Comparison of ENCODE assay signal across 1 cellular context in the genomic region with DNA sequence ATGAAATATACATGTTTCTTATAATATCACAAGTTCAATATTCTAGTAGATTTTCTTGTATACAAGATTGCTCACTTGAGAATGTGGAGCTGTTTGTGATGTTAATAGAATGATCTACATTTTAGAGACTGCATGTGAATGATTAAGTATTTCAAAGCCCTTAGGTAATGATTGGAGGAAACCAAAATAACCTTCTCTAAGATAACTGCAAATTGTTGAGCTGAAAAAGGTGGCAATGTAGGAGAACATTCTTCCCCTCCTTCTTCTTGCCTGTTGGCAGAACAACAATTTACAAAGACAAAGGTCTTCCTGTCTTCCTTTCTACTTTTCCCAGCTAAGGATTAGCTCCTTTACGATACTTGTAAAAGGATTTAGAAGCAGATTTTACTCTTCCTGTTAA.
TF ChIP-seq lines count a peak whose summit lies in the region.

No MANE protein-coding gene starts in this region.

TF ChIP-seq in H1, 55 proteins besides CTCF, POLR2A, EP300 and RAD21:
- TF ChIP-seq, protein P1, sequence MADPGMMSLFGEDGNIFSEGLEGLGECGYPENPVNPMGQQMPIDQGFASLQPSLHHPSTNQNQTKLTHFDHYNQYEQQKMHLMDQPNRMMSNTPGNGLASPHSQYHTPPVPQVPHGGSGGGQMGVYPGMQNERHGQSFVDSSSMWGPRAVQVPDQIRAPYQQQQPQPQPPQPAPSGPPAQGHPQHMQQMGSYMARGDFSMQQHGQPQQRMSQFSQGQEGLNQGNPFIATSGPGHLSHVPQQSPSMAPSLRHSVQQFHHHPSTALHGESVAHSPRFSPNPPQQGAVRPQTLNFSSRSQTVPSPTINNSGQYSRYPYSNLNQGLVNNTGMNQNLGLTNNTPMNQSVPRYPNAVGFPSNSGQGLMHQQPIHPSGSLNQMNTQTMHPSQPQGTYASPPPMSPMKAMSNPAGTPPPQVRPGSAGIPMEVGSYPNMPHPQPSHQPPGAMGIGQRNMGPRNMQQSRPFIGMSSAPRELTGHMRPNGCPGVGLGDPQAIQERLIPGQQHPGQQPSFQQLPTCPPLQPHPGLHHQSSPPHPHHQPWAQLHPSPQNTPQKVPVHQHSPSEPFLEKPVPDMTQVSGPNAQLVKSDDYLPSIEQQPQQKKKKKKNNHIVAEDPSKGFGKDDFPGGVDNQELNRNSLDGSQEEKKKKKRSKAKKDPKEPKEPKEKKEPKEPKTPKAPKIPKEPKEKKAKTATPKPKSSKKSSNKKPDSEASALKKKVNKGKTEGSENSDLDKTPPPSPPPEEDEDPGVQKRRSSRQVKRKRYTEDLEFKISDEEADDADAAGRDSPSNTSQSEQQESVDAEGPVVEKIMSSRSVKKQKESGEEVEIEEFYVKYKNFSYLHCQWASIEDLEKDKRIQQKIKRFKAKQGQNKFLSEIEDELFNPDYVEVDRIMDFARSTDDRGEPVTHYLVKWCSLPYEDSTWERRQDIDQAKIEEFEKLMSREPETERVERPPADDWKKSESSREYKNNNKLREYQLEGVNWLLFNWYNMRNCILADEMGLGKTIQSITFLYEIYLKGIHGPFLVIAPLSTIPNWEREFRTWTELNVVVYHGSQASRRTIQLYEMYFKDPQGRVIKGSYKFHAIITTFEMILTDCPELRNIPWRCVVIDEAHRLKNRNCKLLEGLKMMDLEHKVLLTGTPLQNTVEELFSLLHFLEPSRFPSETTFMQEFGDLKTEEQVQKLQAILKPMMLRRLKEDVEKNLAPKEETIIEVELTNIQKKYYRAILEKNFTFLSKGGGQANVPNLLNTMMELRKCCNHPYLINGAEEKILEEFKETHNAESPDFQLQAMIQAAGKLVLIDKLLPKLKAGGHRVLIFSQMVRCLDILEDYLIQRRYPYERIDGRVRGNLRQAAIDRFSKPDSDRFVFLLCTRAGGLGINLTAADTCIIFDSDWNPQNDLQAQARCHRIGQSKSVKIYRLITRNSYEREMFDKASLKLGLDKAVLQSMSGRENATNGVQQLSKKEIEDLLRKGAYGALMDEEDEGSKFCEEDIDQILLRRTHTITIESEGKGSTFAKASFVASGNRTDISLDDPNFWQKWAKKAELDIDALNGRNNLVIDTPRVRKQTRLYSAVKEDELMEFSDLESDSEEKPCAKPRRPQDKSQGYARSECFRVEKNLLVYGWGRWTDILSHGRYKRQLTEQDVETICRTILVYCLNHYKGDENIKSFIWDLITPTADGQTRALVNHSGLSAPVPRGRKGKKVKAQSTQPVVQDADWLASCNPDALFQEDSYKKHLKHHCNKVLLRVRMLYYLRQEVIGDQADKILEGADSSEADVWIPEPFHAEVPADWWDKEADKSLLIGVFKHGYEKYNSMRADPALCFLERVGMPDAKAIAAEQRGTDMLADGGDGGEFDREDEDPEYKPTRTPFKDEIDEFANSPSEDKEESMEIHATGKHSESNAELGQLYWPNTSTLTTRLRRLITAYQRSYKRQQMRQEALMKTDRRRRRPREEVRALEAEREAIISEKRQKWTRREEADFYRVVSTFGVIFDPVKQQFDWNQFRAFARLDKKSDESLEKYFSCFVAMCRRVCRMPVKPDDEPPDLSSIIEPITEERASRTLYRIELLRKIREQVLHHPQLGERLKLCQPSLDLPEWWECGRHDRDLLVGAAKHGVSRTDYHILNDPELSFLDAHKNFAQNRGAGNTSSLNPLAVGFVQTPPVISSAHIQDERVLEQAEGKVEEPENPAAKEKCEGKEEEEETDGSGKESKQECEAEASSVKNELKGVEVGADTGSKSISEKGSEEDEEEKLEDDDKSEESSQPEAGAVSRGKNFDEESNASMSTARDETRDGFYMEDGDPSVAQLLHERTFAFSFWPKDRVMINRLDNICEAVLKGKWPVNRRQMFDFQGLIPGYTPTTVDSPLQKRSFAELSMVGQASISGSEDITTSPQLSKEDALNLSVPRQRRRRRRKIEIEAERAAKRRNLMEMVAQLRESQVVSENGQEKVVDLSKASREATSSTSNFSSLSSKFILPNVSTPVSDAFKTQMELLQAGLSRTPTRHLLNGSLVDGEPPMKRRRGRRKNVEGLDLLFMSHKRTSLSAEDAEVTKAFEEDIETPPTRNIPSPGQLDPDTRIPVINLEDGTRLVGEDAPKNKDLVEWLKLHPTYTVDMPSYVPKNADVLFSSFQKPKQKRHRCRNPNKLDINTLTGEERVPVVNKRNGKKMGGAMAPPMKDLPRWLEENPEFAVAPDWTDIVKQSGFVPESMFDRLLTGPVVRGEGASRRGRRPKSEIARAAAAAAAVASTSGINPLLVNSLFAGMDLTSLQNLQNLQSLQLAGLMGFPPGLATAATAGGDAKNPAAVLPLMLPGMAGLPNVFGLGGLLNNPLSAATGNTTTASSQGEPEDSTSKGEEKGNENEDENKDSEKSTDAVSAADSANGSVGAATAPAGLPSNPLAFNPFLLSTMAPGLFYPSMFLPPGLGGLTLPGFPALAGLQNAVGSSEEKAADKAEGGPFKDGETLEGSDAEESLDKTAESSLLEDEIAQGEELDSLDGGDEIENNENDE (IDR thresholded peaks at IDR 0.05; ENCODE audit: insufficient replicate concordance, low read length) = peak; percentile 38
- TF ChIP-seq TAF1 (IDR thresholded peaks at IDR 0.05; ENCODE audit: low read depth, low read length) = no peak
- TF ChIP-seq CHD1 (IDR thresholded peaks at IDR 0.05; ENCODE audit: low read depth, low read length) = no peak
